ENCODE assay signal across 21 cellular contexts in the genomic region with DNA sequence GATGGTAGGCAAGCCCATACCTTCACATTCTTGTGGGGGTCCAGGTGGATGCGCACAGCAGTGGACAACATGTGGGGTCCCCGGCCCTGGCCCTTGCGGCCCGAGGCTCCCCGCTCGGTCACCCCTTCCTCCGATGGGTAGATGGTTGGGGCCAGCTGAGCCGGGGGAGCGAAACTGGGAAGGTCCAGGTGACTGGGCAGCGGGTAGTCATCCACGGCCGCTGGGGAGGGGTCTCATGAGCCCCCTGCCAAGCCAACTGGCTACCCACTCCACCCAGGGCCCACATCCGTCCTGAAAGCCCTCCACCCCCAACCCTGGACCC. TPM values are rescaled to one million over a fixed set of nuclear protein-coding genes. Genes with fewer than 3 reads are reported as not detected.
DNase-seq lines count a peak whose midpoint lies in the region; ATAC-seq, FAIRE-seq and TF ChIP-seq lines count a peak whose summit lies in the region.
"Had no signal": no experiment of that assay in that cellular context is flagged by ENCODE, and none has a peak within 500 bp of the region (broad histone marks: within the 10 kb centered on the region; RNA-seq: fewer than 3 reads in every experiment).

No MANE protein-coding gene starts in this region.

- no peaks in the 10 kb centered on the region for H3K27me3 ChIP-seq in heart right ventricle
- H3K27me3 ChIP-seq in endothelial cell of umbilical vein (ENCODE audit: control insufficient read depth in 2 of 2, insufficient read depth in 2 of 2, low read length in 2 of 2): no peaks in the 10 kb centered on the region
- H3K27me3 ChIP-seq: BLaER1 treated with 17β-estradiol and CSF1 and Interleukin-3, amounts not matched to agents 10 nM and 100 nM had no signal

- H3K36me3 ChIP-seq in heart right ventricle (peaks cover 0 to 100% (median 89%) of the 10 kb centered on the region in 9 donors), endothelial cell of umbilical vein (ENCODE audit: control insufficient read depth in 2 of 2, extremely low read depth in 1 of 2, insufficient read depth in 2 of 2, low read length in 2 of 2) (peaks cover 4 to 65% of the 10 kb centered on the region in 2 experiments)

- FAIRE-seq in endothelial cell of umbilical vein (lab: Jason Lieb, UNC): no peak
- FAIRE-seq: A549, D721Med, G401.6, GM12891 had no signal

- no peaks in the 10 kb centered on the region for H3K79me2 ChIP-seq in endothelial cell of umbilical vein (ENCODE audit: control insufficient read depth, insufficient read depth, low read length)

- dilution Hi-C loops in endothelial cell of umbilical vein (cut with MboI; ENCODE audit: extremely low pct_ligation_motif_present, low sequenced_read_pairs): no loop called here

- 96 to 97% methylated on average over 12 to 13 of the region's 13 CpGs for WGBS in heart right ventricle, 2 donors

- TSS peak; percentile 15 for BruUV-seq in endothelial cell of umbilical vein (replicated peaks; lab: Mats Ljungman, UMichigan)

- H3K4me1 ChIP-seq in heart right ventricle (no peaks in the 10 kb centered on the region), endothelial cell of umbilical vein (ENCODE audit: control insufficient read depth, extremely low read depth, insufficient read depth, low read length) (no peaks in the 10 kb centered on the region)
- H3K4me1 ChIP-seq: A549, Caco-2 had no signal

- TF ChIP-seq CTCF in heart right ventricle (IDR thresholded peaks at IDR 0.05): no peak
- TF ChIP-seq CTCF in endothelial cell of umbilical vein (IDR thresholded peaks at IDR 0.05; ENCODE audit: extremely low read depth in 1 of 2, insufficient read depth in 1 of 2, low read depth in 1 of 2, low read length in 2 of 2): no peak

- TF ChIP-seq POLR2A in endothelial cell of umbilical vein (IDR thresholded peaks at IDR 0.05; ENCODE audit: low read depth, low read length): no peak

- no peaks in the 10 kb centered on the region for H4K20me1 ChIP-seq in endothelial cell of umbilical vein (replicated peaks; ENCODE audit: control insufficient read depth, extremely low read depth, insufficient read depth, low read length)

- no peak overlapping the region for H3K4me2 ChIP-seq in endothelial cell of umbilical vein (ENCODE audit: insufficient read depth, low read length)
- H3K4me2 ChIP-seq: A549; BLaER1 treated with 17β-estradiol and CSF1 and Interleukin-3, amounts not matched to agents 10 nM and 100 nM had no signal

- H3K9me3 ChIP-seq in heart right ventricle (no peaks in the 10 kb centered on the region), endothelial cell of umbilical vein (replicated peaks; ENCODE audit: control insufficient read depth, insufficient read depth, low read length) (no peaks in the 10 kb centered on the region)
- H3K9me3 ChIP-seq: A549; BLaER1 treated with 17β-estradiol and CSF1 and Interleukin-3, amounts not matched to agents 10 nM and 100 nM; Caco-2 had no signal

- POLR2A ChIA-PET in endothelial cell of umbilical vein (lab: Charles Lee): no interaction called here

- ATAC-seq in left ventricle myocardium superior (no peak), heart right ventricle (no peak), GM18519 (IDR thresholded peaks at IDR 0.05; ENCODE audit: low FRiP score, unreplicated experiment) (no peak)
- ATAC-seq: CD8-positive, alpha-beta T cell had no signal

- CTCF ChIA-PET in endothelial cell of umbilical vein (lab: Charles Lee): interaction anchor here (1.6 kb wide), 1 partner anchor 18 kb away, joined by 5 read pairs; no protein-coding TSS in a partner anchor

- no peak overlapping the region for H3K27ac ChIP-seq in heart right ventricle
- no peak overlapping the region for H3K27ac ChIP-seq in endothelial cell of umbilical vein (ENCODE audit: insufficient read depth, low read depth, low read length)
- H3K27ac ChIP-seq: 22Rv1; A549; BLaER1 treated with 17β-estradiol and CSF1 and Interleukin-3, amounts not matched to agents 10 nM and 100 nM; C4-2B had no signal

- peak; percentile 19 for DNase-seq in left ventricle myocardium superior
- no peak for DNase-seq in heart right ventricle
- no peak for DNase-seq in endothelial cell of umbilical vein (ENCODE audit: low read depth, low spot score)
- DNase-seq in KG1 (lab: John Stamatoyannopoulos, UW): no peak
- DNase-seq: AML-193; Caco-2; Calu3; CD4-positive, alpha-beta T cell; DMS79 treated with DMSO at 0.1 percent for 48 hours; GF-D8 had no signal

- H3K9me1 ChIP-seq in endothelial cell of umbilical vein (replicated peaks; ENCODE audit: control insufficient read depth, extremely low read depth, insufficient read depth, low read length): no peaks in the 10 kb centered on the region

- no peak overlapping the region for H2AFZ ChIP-seq in endothelial cell of umbilical vein (ENCODE audit: low read depth, low read length)

- H3K9ac ChIP-seq in endothelial cell of umbilical vein (replicated peaks; ENCODE audit: extremely low read depth, insufficient read depth, low read length): no peak overlapping the region
- H3K9ac ChIP-seq: BLaER1 treated with 17β-estradiol and CSF1 and Interleukin-3, amounts not matched to agents 10 nM and 100 nM had no signal

- H3K4me3 ChIP-seq in heart right ventricle (no peak overlapping the region), endothelial cell of umbilical vein (replicated peaks in 1 of 3; ENCODE audit: insufficient read depth in 1 of 3, low read depth in 1 of 3, low read length in 3 of 3) (no peak overlapping the region)
- H3K4me3 ChIP-seq: A549; BLaER1 treated with 17β-estradiol and CSF1 and Interleukin-3, amounts not matched to agents 10 nM and 100 nM had no signal

- intact Hi-C loops in left ventricle myocardium superior (cut with micrococcal nuclease): no loop called here
- intact Hi-C loops in heart right ventricle (cut with DNase I): no loop called here
- intact Hi-C loops in endothelial cell of umbilical vein (cut with micrococcal nuclease): no loop called here

TF ChIP-seq in endothelial cell of umbilical vein, 7 proteins besides CTCF, POLR2A, EP300 and RAD21 (continues in another document):
- TF ChIP-seq POLR2AphosphoS5 (IDR thresholded peaks at IDR 0.05; ENCODE audit: insufficient read depth, low read depth, low read length) (no peak), GATA2 (IDR thresholded peaks at IDR 0.05; ENCODE audit: insufficient read depth, insufficient read length, low read depth, low read length) (no peak), MYC (IDR thresholded peaks at IDR 0.05; ENCODE audit: low read depth, low read length) (no peak), EZH2 (IDR thresholded peaks at IDR 0.05; ENCODE audit: borderline replicate concordance, low read depth, low read length, severe bottlenecking) (no peak)
- TF ChIP-seq, protein P1, sequence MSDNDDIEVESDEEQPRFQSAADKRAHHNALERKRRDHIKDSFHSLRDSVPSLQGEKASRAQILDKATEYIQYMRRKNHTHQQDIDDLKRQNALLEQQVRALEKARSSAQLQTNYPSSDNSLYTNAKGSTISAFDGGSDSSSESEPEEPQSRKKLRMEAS (IDR thresholded peaks at IDR 0.05; ENCODE audit: insufficient read depth, insufficient read length): no peak

RNA-seq across cellular contexts. Expression of a gene that starts 10.7 kb away (rescaled TPM):
- total RNA-seq in left ventricle myocardium superior (13.0 TPM), heart right ventricle (10 to 100 TPM; 12.4 to 17.7 (median 16.0) TPM), endothelial cell of umbilical vein (24.3 and 27.4 TPM in 2 replicates)
- polyA plus RNA-seq in heart right ventricle (10 to 100 TPM; 14.8 to 18.6 TPM), endothelial cell of umbilical vein (13.4 and 17.6 TPM in 2 replicates)
- 7.8 and 10.6 TPM in 2 replicates for polyA plus RNA-seq in endothelial cell of umbilical vein (2011; cell fraction: cytosol; rRNA removed)
- polyA plus RNA-seq in endothelial cell of umbilical vein (2011; cell fraction: nucleus; rRNA removed): 26.8 and 30.3 TPM in 2 replicates
- 14.2 and 17.3 TPM in 2 replicates for polyA plus RNA-seq in endothelial cell of umbilical vein (2012)
- 12.0 and 12.9 TPM in 2 replicates for polyA minus RNA-seq in endothelial cell of umbilical vein
- polyA minus RNA-seq in endothelial cell of umbilical vein (2011; cell fraction: cytosol; rRNA and poly(A)+ RNA removed): 25.1 TPM
- polyA minus RNA-seq in endothelial cell of umbilical vein (2011; cell fraction: nucleus; rRNA and poly(A)+ RNA removed): 12.5 and 16.6 TPM in 2 replicates

RNA-seq across cellular contexts. Expression of a gene that starts 18.2 kb away (rescaled TPM):
- 18.4 TPM for total RNA-seq in left ventricle myocardium superior
- 10 to 100 TPM; 13.4 to 29.8 (median 20.4) TPM for total RNA-seq in heart right ventricle
- 10 to 100 TPM; 26.6 to 30.8 TPM for polyA plus RNA-seq in heart right ventricle
- total RNA-seq in endothelial cell of umbilical vein: 17.8 and 21.5 TPM in 2 replicates
- polyA plus RNA-seq in endothelial cell of umbilical vein: 17.6 and 20.9 TPM in 2 replicates
- polyA plus RNA-seq in endothelial cell of umbilical vein (2011; cell fraction: cytosol; rRNA removed): 15.6 and 19.5 TPM in 2 replicates
- polyA plus RNA-seq in endothelial cell of umbilical vein (2011; cell fraction: nucleus; rRNA removed): 41.2 and 52.8 TPM in 2 replicates
- 19.5 and 21.5 TPM in 2 replicates for polyA plus RNA-seq in endothelial cell of umbilical vein (2012)
- polyA minus RNA-seq in endothelial cell of umbilical vein: 10.1 and 13.6 TPM in 2 replicates
- 2.5 TPM for polyA minus RNA-seq in endothelial cell of umbilical vein (2011; cell fraction: cytosol; rRNA and poly(A)+ RNA removed)
- 6.5 and 8.1 TPM in 2 replicates for polyA minus RNA-seq in endothelial cell of umbilical vein (2011; cell fraction: nucleus; rRNA and poly(A)+ RNA removed)

RNA-seq across cellular contexts. Expression of a gene that starts 27.9 kb away (rescaled TPM):
- total RNA-seq in left ventricle myocardium superior (52.5 TPM), heart right ventricle (10 to 100 TPM; 30.7 to 73.1 (median 43.9) TPM), endothelial cell of umbilical vein (98.0 and 109 TPM in 2 replicates)
- polyA plus RNA-seq in heart right ventricle (10 to 100 TPM; 26.0 to 39.7 TPM), endothelial cell of umbilical vein (136 and 140 TPM in 2 replicates)
- polyA plus RNA-seq in endothelial cell of umbilical vein (2011; cell fraction: cytosol; rRNA removed): 109 and 112 TPM in 2 replicates
- polyA plus RNA-seq in endothelial cell of umbilical vein (2011; cell fraction: nucleus; rRNA removed): 91.7 and 102 TPM in 2 replicates
- polyA plus RNA-seq in endothelial cell of umbilical vein (2012): 101 and 131 TPM in 2 replicates
- polyA minus RNA-seq in endothelial cell of umbilical vein: 136 and 168 TPM in 2 replicates
- 41.1 TPM for polyA minus RNA-seq in endothelial cell of umbilical vein (2011; cell fraction: cytosol; rRNA and poly(A)+ RNA removed)
- 35.6 and 63.3 TPM in 2 replicates for polyA minus RNA-seq in endothelial cell of umbilical vein (2011; cell fraction: nucleus; rRNA and poly(A)+ RNA removed)

RNA-seq across cellular contexts. Expression of a gene that starts 29.4 kb away (rescaled TPM):
- total RNA-seq in left ventricle myocardium superior (not detected), heart right ventricle (not detected), endothelial cell of umbilical vein (not detected in 2 replicates)
- polyA plus RNA-seq in heart right ventricle (not detected), endothelial cell of umbilical vein (not detected in 2 replicates)
- not detected in 2 replicates for polyA plus RNA-seq in endothelial cell of umbilical vein (2011; cell fraction: cytosol; rRNA removed)
- not detected in 2 replicates for polyA plus RNA-seq in endothelial cell of umbilical vein (2011; cell fraction: nucleus; rRNA removed)
- not detected in 2 replicates for polyA plus RNA-seq in endothelial cell of umbilical vein (2012)
- polyA minus RNA-seq in endothelial cell of umbilical vein: not detected in 2 replicates
- polyA minus RNA-seq in endothelial cell of umbilical vein (2011; cell fraction: cytosol; rRNA and poly(A)+ RNA removed): not detected
- polyA minus RNA-seq in endothelial cell of umbilical vein (2011; cell fraction: nucleus; rRNA and poly(A)+ RNA removed): not detected in 2 replicates
- total RNA-seq: A172; Caco-2; Calu3; CD8-positive, alpha-beta T cell had no signal
- polyA plus RNA-seq: A549, BJ had no signal
